Comparison of ENCODE assay signal across 8 cellular contexts in genomic region chr17:57084802-57085447, GRCh38. TPM values are rescaled to one million over a fixed set of nuclear protein-coding genes. Genes with fewer than 3 reads are reported as not detected.
DNase-seq lines count a peak whose midpoint lies in the region; ATAC-seq and TF ChIP-seq lines count a peak whose summit lies in the region.

TSS of gene AKAP1 (plus strand) at chr17:57085246. CDS start at chr17:57105465, 20,219 bp downstream.

- H3K9me3 ChIP-seq in BLaER1: no peaks in the 10 kb centered on the region

- H4K20me1 ChIP-seq in BLaER1: peaks cover 43% of the 10 kb centered on the region

- H3K9ac ChIP-seq in BLaER1: peak within 1 kb of the TSS; percentile 93

- TF ChIP-seq CTCF in choroid plexus epithelial cell (conservative IDR thresholded peaks at IDR 0.05; ENCODE audit: low read depth, low read length): no peak

- H3K4me2 ChIP-seq in BLaER1: peak within 1 kb of the TSS; percentile 95

- H3K4me1 Mint-ChIP-seq in activated CD4-positive, alpha-beta T cell treated with anti-CD3 and anti-CD28 coated beads for 36 hours: peaks cover 44% of the 10 kb centered on the region

- DNase-seq in GM19240 (ENCODE audit: insufficient read length, low spot score) (peak; percentile 88), NCI-H524 (lab: John Stamatoyannopoulos, UW) (peak; percentile 92 to 96), choroid plexus epithelial cell (ENCODE audit: low read depth) (peak; percentile 95), kidney tubule cell (ENCODE audit: low spot score) (peak; percentile 97)
- peak; percentile 97 for DNase-seq in activated CD4-positive, alpha-beta T cell treated with anti-CD3 and anti-CD28 coated beads for 36 hours
- DNase-seq in stimulated activated CD4-positive, alpha-beta T cell treated with anti-CD3 and anti-CD28 coated beads, Interleukin-1b, Interleukin-23, amount 100 ng/mL, for 24 hours (ENCODE audit: low read depth in 4 of 4, low spot score in 1 of 4): peak; percentile 83 to 92 (median 86)

- H3K27ac ChIP-seq in BLaER1: peak within 1 kb of the TSS; percentile 96

- H3K27ac Mint-ChIP-seq in activated CD4-positive, alpha-beta T cell treated with anti-CD3 and anti-CD28 coated beads for 36 hours: peak within 1 kb of the TSS; percentile 87

- intact Hi-C loops in activated CD4-positive, alpha-beta T cell treated with anti-CD3 and anti-CD28 coated beads for 36 hours (cut with DNase I, micrococcal nuclease): loop anchor here (1.0 to 10.0 kb wide), 11 partner anchors 107 to 1134 kb away; partner anchors contain the start of genes C17orf67 (in 2 of the 2), MRPS23 (in 2 of the 2), SCPEP1 (in 2 of the 2) and COIL (in 1 of the 2)

- CTCF ChIA-PET in activated CD4-positive, alpha-beta T cell treated with anti-CD3 and anti-CD28 coated beads for 36 hours (lab: Charles Lee): interaction anchor here (0.7 to 1.6 kb wide), 4 partner anchors 12 to 204 kb away, joined by 3 to 5 read pairs (median 3); no protein-coding TSS in a partner anchor

- no peaks in the 10 kb centered on the region for H3K27me3 ChIP-seq in BLaER1

- H3K27me3 Mint-ChIP-seq in activated CD4-positive, alpha-beta T cell treated with anti-CD3 and anti-CD28 coated beads for 36 hours: no peaks in the 10 kb centered on the region

- ATAC-seq in HG03457 (IDR thresholded peaks at IDR 0.05; ENCODE audit: unreplicated experiment): peak; percentile 87
- peak; percentile 96 for ATAC-seq in activated CD4-positive, alpha-beta T cell treated with anti-CD3 and anti-CD28 coated beads for 36 hours

- peak within 1 kb of the TSS; percentile 81 for H3K4me3 Mint-ChIP-seq in activated CD4-positive, alpha-beta T cell treated with anti-CD3 and anti-CD28 coated beads for 36 hours

- H3K36me3 ChIP-seq in BLaER1: peaks cover 7% of the 10 kb centered on the region; the same call in 1 of the 2 replicates

- peaks cover 46% of the 10 kb centered on the region for H3K4me1 ChIP-seq in BLaER1

- H3K36me3 Mint-ChIP-seq in activated CD4-positive, alpha-beta T cell treated with anti-CD3 and anti-CD28 coated beads for 36 hours (ENCODE audit: low read depth): peaks cover 9% of the 10 kb centered on the region

- no peaks in the 10 kb centered on the region for H3K9me3 Mint-ChIP-seq in activated CD4-positive, alpha-beta T cell treated with anti-CD3 and anti-CD28 coated beads for 36 hours (ENCODE audit: low read depth)

- H3K4me3 ChIP-seq in BLaER1 (peak within 1 kb of the TSS; percentile 96), choroid plexus epithelial cell (ENCODE audit: low read depth, low read length) (peak within 1 kb of the TSS; percentile 100)

- POLR2A ChIA-PET in activated CD4-positive, alpha-beta T cell treated with anti-CD3 and anti-CD28 coated beads for 36 hours (lab: Charles Lee): interaction anchor here (1.6 kb wide), 1 partner anchor 13 kb away, joined by 5 read pairs; no protein-coding TSS in a partner anchor

RNA-seq across cellular contexts. Expression of gene AKAP1, which starts in this region (rescaled TPM):
- 10 to 100 TPM; 27.0 to 29.8 TPM for total RNA-seq in activated CD4-positive, alpha-beta T cell treated with anti-CD3 and anti-CD28 coated beads for 36 hours

Comparison
In these comparisons a context has a peak if more than half of its experiments do, and no peak if none do; other contexts are left out.
1. Peak in every context shown above with its lines: DNase-seq, ATAC-seq, H3K4me3 ChIP-seq and H3K27ac ChIP-seq.